Comparison of ENCODE assay signal across 16 cellular contexts in genomic region chr1:177334276-177334675, GRCh38.
DNase-seq lines count a peak whose midpoint lies in the region; ATAC-seq, FAIRE-seq and TF ChIP-seq lines count a peak whose summit lies in the region.
"Had no signal": no experiment of that assay in that cellular context is flagged by ENCODE, and none has a peak within 500 bp of the region (broad histone marks: within the 10 kb centered on the region; RNA-seq: fewer than 3 reads in every experiment).

No MANE protein-coding gene starts in this region.

- no peak for TF ChIP-seq POLR2A in heart left ventricle (IDR thresholded peaks at IDR 0.05)

- peak in 8 of 12 donors; percentile 9 to 48 (median 15) for TF ChIP-seq CTCF in heart left ventricle (IDR thresholded peaks at IDR 0.05)
- peak; percentile 54 for TF ChIP-seq CTCF in VCaP (conservative IDR thresholded peaks at IDR 0.05)

- intact Hi-C loops in heart left ventricle (cut with DNase I) = no loop called here
- intact Hi-C loops in cardiac septum (cut with DNase I) = no loop called here

- no peaks in the 10 kb centered on the region for H3K9me3 ChIP-seq in heart left ventricle
- H3K9me3 ChIP-seq: MG63 had no signal

- DNase-seq in heart left ventricle (no peak), cardiac septum (ENCODE audit: low spot score) (no peak), iris pigment epithelial cell (ENCODE audit: low read depth) (peak; percentile 34), urothelium cell line (ENCODE audit: low spot score) (peak; percentile 27), NK-92 (lab: John Stamatoyannopoulos, UW; ENCODE audit: unreplicated experiment) (no peak), nucleus accumbens (lab: John Stamatoyannopoulos, UW) (no peak), iPS-NIHi11 (ENCODE audit: low spot score) (no peak)
- DNase-seq: activated naive CD4-positive, alpha-beta T cell treated with anti-CD3 and anti-CD28 coated beads, Interleukin-2, amount 50 U/mL, for 16 hours; AML-193; GOT3; MG63; NCI-H226; SHP77; stimulated activated CD4-positive, alpha-beta T cell treated with anti-CD3 and anti-CD28 coated beads, Interleukin-4, amount 100 ng/mL, for 4 hours; stimulated activated naive B cell treated with anti-CD40 and anti-IgM and Interleukin-4, amounts not matched to agents 10 μg/mL and 1 μg/mL and 100 μg/mL, for 72 hours had no signal

- peak; percentile 61 to 87 (median 71) for ATAC-seq in heart left ventricle
- ATAC-seq: stimulated activated naive B cell treated with anti-CD40 and anti-IgM and Interleukin-4, amounts not matched to agents 10 μg/mL and 1 μg/mL and 100 μg/mL, for 72 hours had no signal

- peaks cover 0 to 3% (median 0%) of the 10 kb centered on the region in 9 donors for H3K27me3 ChIP-seq in heart left ventricle
- H3K27me3 ChIP-seq: MG63 had no signal

- no peaks in the 10 kb centered on the region for H3K36me3 ChIP-seq in heart left ventricle
- H3K36me3 ChIP-seq: MG63 had no signal

- peaks cover 0 to 10% (median 0%) of the 10 kb centered on the region in 12 donors for H3K4me1 ChIP-seq in heart left ventricle

- H3K4me3 ChIP-seq in heart left ventricle = no peak overlapping the region
- H3K4me3 ChIP-seq: MG63 had no signal

- FAIRE-seq in urothelium cell line (lab: Jason Lieb, UNC) = no peak

- 19 to 32% (median 27%) methylated on average over 3 of the region's 3 CpGs for WGBS in heart left ventricle, 4 donors

- no peak overlapping the region for H3K27ac ChIP-seq in heart left ventricle
- H3K27ac ChIP-seq in VCaP = no peak overlapping the region

Comparison
In these comparisons a context has a peak if more than half of its experiments do, and no peak if none do; other contexts are left out.
1. DNase-seq: peak in iris pigment epithelial cell (single experiment) and urothelium cell line (single experiment); none in heart left ventricle (0 of 5), cardiac septum (single experiment), NK-92 (single experiment), nucleus accumbens (0 of 56) and iPS-NIHi11 (single experiment).